ENCODE assay signal across 1 cellular context in genomic region chr19:4007021-4007835, GRCh38.
TF ChIP-seq lines count a peak whose summit lies in the region.

Gene PIAS4 (plus strand): TSS chr19:4007736. CDS start chr19:4007761, 25 bp downstream.

TF ChIP-seq in GM12878, 131 proteins besides CTCF, POLR2A, EP300 and RAD21 (continued from another document and continues in another):
- TF ChIP-seq TCF3 (IDR thresholded peaks at IDR 0.05; ENCODE audit: borderline replicate concordance, insufficient read depth, low read depth, low read length) = peak; percentile 80; the same call in 1 of the 2 replicates
- no peak for TF ChIP-seq SREBF1 (IDR thresholded peaks at IDR 0.05; ENCODE audit: low read length)
- TF ChIP-seq IRF3 (IDR thresholded peaks at IDR 0.05) = peak; percentile 73
- TF ChIP-seq MEF2A (IDR thresholded peaks at IDR 0.05; ENCODE audit: insufficient read depth, low read depth, low read length) = no peak
- TF ChIP-seq RELA (IDR thresholded peaks at IDR 0.05; ENCODE audit: borderline replicate concordance, partially characterized antibody) = peak; percentile 57
- no peak for TF ChIP-seq CHD1 (IDR thresholded peaks at IDR 0.05; ENCODE audit: low read depth, low read length)
- TF ChIP-seq E4F1 (IDR thresholded peaks at IDR 0.05; ENCODE audit: borderline replicate concordance, partially characterized antibody) = peak; percentile 47
- no peak for TF ChIP-seq STAT3 (IDR thresholded peaks at IDR 0.05; ENCODE audit: low read depth, low read length)
- no peak for TF ChIP-seq NR2C2 (IDR thresholded peaks at IDR 0.05; ENCODE audit: borderline replicate concordance, control insufficient read depth, insufficient read length, low read depth)
- TF ChIP-seq SP1 (IDR thresholded peaks at IDR 0.05; ENCODE audit: low read depth, low read length) = peak; percentile 70
- TF ChIP-seq PKNOX1 (IDR thresholded peaks at IDR 0.05) = peak; percentile 27; the same call in 1 of the 2 replicates
- 0 out of 2 replicates have a peak, but pooled peaks have one; percentile 17 for TF ChIP-seq SMARCA5 (IDR thresholded peaks at IDR 0.05)
- no peak for TF ChIP-seq ZNF384 (IDR thresholded peaks at IDR 0.05; ENCODE audit: borderline replicate concordance, low read depth, low read length)
- TF ChIP-seq RELB (IDR thresholded peaks at IDR 0.05; ENCODE audit: low read depth) = peak; percentile 76
- TF ChIP-seq POU2F2 (IDR thresholded peaks at IDR 0.05; ENCODE audit: borderline replicate concordance, low read depth, low read length) = no peak; the same call in 2 of the 3 replicates
- no peak for TF ChIP-seq SUPT20H (IDR thresholded peaks at IDR 0.05; ENCODE audit: borderline replicate concordance, control insufficient read depth, low read depth, low read length)
- TF ChIP-seq IKZF2 (IDR thresholded peaks at IDR 0.05) = peak; percentile 21 to 33; a peak in 1 of 4 replicates
- peak; percentile 81; the same call in 1 of the 2 replicates for TF ChIP-seq SIN3A (IDR thresholded peaks at IDR 0.05; ENCODE audit: low read depth, low read length)
- TF ChIP-seq BHLHE40 (IDR thresholded peaks at IDR 0.05; ENCODE audit: borderline replicate concordance in 1 of 2, low read depth in 2 of 2, low read length in 1 of 2) = peak; percentile 93 to 99
- TF ChIP-seq BCL3 (IDR thresholded peaks at IDR 0.05; ENCODE audit: borderline replicate concordance, insufficient read depth, low read depth, low read length, poor library complexity, severe bottlenecking) = peak; percentile 6
- TF ChIP-seq KLF5 (IDR thresholded peaks at IDR 0.05; ENCODE audit: partially characterized antibody) = peak; percentile 70
- TF ChIP-seq GATAD2B (conservative IDR thresholded peaks at IDR 0.05; ENCODE audit: low read depth) = peak; percentile 89
- peak; percentile 92 for TF ChIP-seq IKZF1 (conservative IDR thresholded peaks at IDR 0.05)
- TF ChIP-seq ZNF622 (IDR thresholded peaks at IDR 0.05) = no peak
- TF ChIP-seq ZSCAN29 (IDR thresholded peaks at IDR 0.05) = no peak
- TF ChIP-seq WRNIP1 (IDR thresholded peaks at IDR 0.05; ENCODE audit: borderline replicate concordance, low read depth, low read length) = no peak
- TF ChIP-seq ATF7 (IDR thresholded peaks at IDR 0.05; ENCODE audit: low read depth) = no peak
- TF ChIP-seq USF1 (IDR thresholded peaks at IDR 0.05; ENCODE audit: borderline replicate concordance, extremely low read length, insufficient read depth, low read depth, low read length) = peak; percentile 96
- TF ChIP-seq NBN (IDR thresholded peaks at IDR 0.05) = 0 out of 2 replicates have a peak, but pooled peaks have one; percentile 25
- TF ChIP-seq GABPA (IDR thresholded peaks at IDR 0.05; ENCODE audit: low read depth) = no peak
- TF ChIP-seq BRCA1 (IDR thresholded peaks at IDR 0.05; ENCODE audit: low read depth, low read length) = no peak
- peak; percentile 85 for TF ChIP-seq PRDM15 (CRISPR knock-in tag; IDR thresholded peaks at IDR 0.05)
- TF ChIP-seq HDAC2 (IDR thresholded peaks at IDR 0.05) = no peak
- TF ChIP-seq SMAD5 (IDR thresholded peaks at IDR 0.05; ENCODE audit: low read depth) = no peak
- no peak; the same call in 1 of the 2 replicates for TF ChIP-seq TBL1XR1 (IDR thresholded peaks at IDR 0.05; ENCODE audit: low read depth, low read length)
- no peak for TF ChIP-seq REST (IDR thresholded peaks at IDR 0.05; ENCODE audit: low read depth, low read length)
- no peak for TF ChIP-seq MLLT1 (IDR thresholded peaks at IDR 0.05)
- peak; percentile 57; the same call in 1 of the 2 replicates for TF ChIP-seq E2F4 (IDR thresholded peaks at IDR 0.05; ENCODE audit: low read depth, low read length)
- peak; percentile 65; the same call in 1 of the 2 replicates for TF ChIP-seq TARDBP (IDR thresholded peaks at IDR 0.05; ENCODE audit: borderline replicate concordance)
- TF ChIP-seq MTA3 (IDR thresholded peaks at IDR 0.05; ENCODE audit: borderline replicate concordance, low read length) = no peak
- 0 out of 2 replicates have a peak, but pooled peaks have one; percentile 12 for TF ChIP-seq MTA2 (IDR thresholded peaks at IDR 0.05; ENCODE audit: low read depth)
- no peak for TF ChIP-seq YBX1 (IDR thresholded peaks at IDR 0.05)
